ENCODE assay signal across 1 cellular context in genomic region chr17:47220531-47220999, GRCh38.
TF ChIP-seq lines count a peak whose summit lies in the region.

No MANE protein-coding gene starts in this region.

TF ChIP-seq in H1, 55 proteins besides CTCF, POLR2A, EP300 and RAD21 (continued from another document):
- TF ChIP-seq JUND (IDR thresholded peaks at IDR 0.05; ENCODE audit: low read length) (no peak), RXRA (IDR thresholded peaks at IDR 0.05; ENCODE audit: insufficient read depth, low read depth, low read length) (no peak), CHD7 (IDR thresholded peaks at IDR 0.05; ENCODE audit: insufficient replicate concordance, low read length) (no peak), CHD1 (IDR thresholded peaks at IDR 0.05; ENCODE audit: low read depth, low read length) (no peak), E2F6 (IDR thresholded peaks at IDR 0.05) (no peak), SP2 (IDR thresholded peaks at IDR 0.05; ENCODE audit: low read length) (no peak), SIX5 (IDR thresholded peaks at IDR 0.05; ENCODE audit: low read depth, low read length) (no peak), KDM4A (IDR thresholded peaks at IDR 0.05; ENCODE audit: low read depth, low read length, severe bottlenecking) (no peak), CEBPB (IDR thresholded peaks at IDR 0.05; ENCODE audit: low read depth, low read length) (no peak), EZH2 (IDR thresholded peaks at IDR 0.05; ENCODE audit: low read depth, low read length, severe bottlenecking) (no peak), GABPA (IDR thresholded peaks at IDR 0.05; ENCODE audit: borderline replicate concordance, insufficient read depth, low read length) (no peak)
